ENCODE assay signal across 31 cellular contexts in genomic region chr1:170535418-170535817, GRCh38.
"Had no signal": no experiment of that assay in that cellular context is flagged by ENCODE, and none has a peak within 500 bp of the region (broad histone marks: within the 10 kb centered on the region; RNA-seq: fewer than 3 reads in every experiment).

No MANE protein-coding gene starts in this region.

- H3K9me3 Mint-ChIP-seq: dendritic cell treated with granulocyte-macrophage colony-stimulating factor and Interleukin-4, amounts not matched to agents 40 ng/mL and 50 ng/mL, for 4 days; endodermal cell; memory B cell; natural killer cell treated with Interleukin-12 subunit alpha and Interleukin-12 subunit beta and Interleukin-15 and Interleukin-18, amount 100 ng/mL, for 72 hours; neural progenitor cell; stimulated activated naive CD8-positive, alpha-beta T cell treated with anti-CD3 and anti-CD28 coated beads, Interleukin-15, amount 100 ng/mL, for 72 hours had no signal

- H3K9ac ChIP-seq: neural progenitor cell had no signal

- H3K36me3 ChIP-seq: colonic mucosa, neural progenitor cell, ovary, thyroid gland had no signal

- H3K9me3 ChIP-seq: colonic mucosa, gastrocnemius medialis, left lung, lower lobe of right lung, ovary, suprapubic skin, thyroid gland, vagina had no signal

- DNase-seq: colonic mucosa; effector CD8-positive, alpha-beta T cell; endodermal cell; foreskin fibroblast; gastrocnemius medialis; head of caudate nucleus; kidney; left cardiac atrium; left lung; lower lobe of right lung; ovary; posterior cingulate gyrus; retina; stimulated activated CD4-positive, alpha-beta T cell treated with anti-CD3 and anti-CD28 coated beads, Interleukin-12 subunit alpha, Interleukin-12 subunit beta, amount 100 ng/mL, for 4 hours; stimulated activated CD4-positive, alpha-beta T cell treated with anti-CD3 and anti-CD28 coated beads, Interleukin-1b, Interleukin-23, amount 100 ng/mL, for 48 hours; stimulated activated CD4-positive, alpha-beta T cell treated with anti-CD3 and anti-CD28 coated beads, Interleukin-4, amount 100 ng/mL, for 1 hour; stimulated activated CD8-positive, alpha-beta memory T cell treated with anti-CD3 and anti-CD28 coated beads, Interleukin-4, amount 100 ng/mL, for 48 hours; stimulated activated naive CD4-positive, alpha-beta T cell; stimulated activated naive CD8-positive, alpha-beta T cell treated with anti-CD3 and anti-CD28 coated beads, Interleukin-15, amount 100 ng/mL, for 72 hours; thyroid gland; trophoblast cell had no signal

- H2AFZ ChIP-seq: neural progenitor cell had no signal

- H3K27me3 ChIP-seq: colonic mucosa, gastrocnemius medialis, left lung, neural progenitor cell, ovary, suprapubic skin, thyroid gland, vagina had no signal

- H3K27me3 Mint-ChIP-seq: dendritic cell treated with granulocyte-macrophage colony-stimulating factor and Interleukin-4, amounts not matched to agents 40 ng/mL and 50 ng/mL, for 4 days; memory B cell; natural killer cell treated with Interleukin-12 subunit alpha and Interleukin-12 subunit beta and Interleukin-15 and Interleukin-18, amount 100 ng/mL, for 72 hours; stimulated activated naive CD8-positive, alpha-beta T cell treated with anti-CD3 and anti-CD28 coated beads, Interleukin-15, amount 100 ng/mL, for 72 hours had no signal

- ATAC-seq: esophagus mucosa; gastrocnemius medialis; left cardiac atrium; left lung; lower lobe of right lung; natural killer cell treated with Interleukin-12 subunit alpha and Interleukin-12 subunit beta and Interleukin-15 and Interleukin-18, amount 100 ng/mL, for 72 hours; sciatic nerve; stimulated activated naive CD8-positive, alpha-beta T cell treated with anti-CD3 and anti-CD28 coated beads, Interleukin-15, amount 100 ng/mL, for 72 hours had no signal

- H3K4me1 Mint-ChIP-seq: neural progenitor cell had no signal

- H3K4me3 Mint-ChIP-seq: dendritic cell treated with granulocyte-macrophage colony-stimulating factor and Interleukin-4, amounts not matched to agents 40 ng/mL and 50 ng/mL, for 4 days; endodermal cell; memory B cell; natural killer cell treated with Interleukin-12 subunit alpha and Interleukin-12 subunit beta and Interleukin-15 and Interleukin-18, amount 100 ng/mL, for 72 hours; neural progenitor cell; stimulated activated naive CD8-positive, alpha-beta T cell treated with anti-CD3 and anti-CD28 coated beads, Interleukin-15, amount 100 ng/mL, for 72 hours had no signal

- H3K27ac ChIP-seq: colonic mucosa, epithelial cell of prostate, gastrocnemius medialis, left lung, lower lobe of right lung, neural progenitor cell, ovary, suprapubic skin, thyroid gland, vagina had no signal

- H3K4me3 ChIP-seq: colonic mucosa, gastrocnemius medialis, left lung, lower lobe of right lung, neural progenitor cell, ovary, smooth muscle cell, suprapubic skin, thyroid gland, vagina had no signal

- H3K4me2 ChIP-seq: neural progenitor cell, smooth muscle cell had no signal

- H3K27ac Mint-ChIP-seq: dendritic cell treated with granulocyte-macrophage colony-stimulating factor and Interleukin-4, amounts not matched to agents 40 ng/mL and 50 ng/mL, for 4 days; endodermal cell; memory B cell; natural killer cell treated with Interleukin-12 subunit alpha and Interleukin-12 subunit beta and Interleukin-15 and Interleukin-18, amount 100 ng/mL, for 72 hours; neural progenitor cell; stimulated activated naive CD8-positive, alpha-beta T cell treated with anti-CD3 and anti-CD28 coated beads, Interleukin-15, amount 100 ng/mL, for 72 hours had no signal
